ENCODE assay signal across 1 cellular context in the genomic region with DNA sequence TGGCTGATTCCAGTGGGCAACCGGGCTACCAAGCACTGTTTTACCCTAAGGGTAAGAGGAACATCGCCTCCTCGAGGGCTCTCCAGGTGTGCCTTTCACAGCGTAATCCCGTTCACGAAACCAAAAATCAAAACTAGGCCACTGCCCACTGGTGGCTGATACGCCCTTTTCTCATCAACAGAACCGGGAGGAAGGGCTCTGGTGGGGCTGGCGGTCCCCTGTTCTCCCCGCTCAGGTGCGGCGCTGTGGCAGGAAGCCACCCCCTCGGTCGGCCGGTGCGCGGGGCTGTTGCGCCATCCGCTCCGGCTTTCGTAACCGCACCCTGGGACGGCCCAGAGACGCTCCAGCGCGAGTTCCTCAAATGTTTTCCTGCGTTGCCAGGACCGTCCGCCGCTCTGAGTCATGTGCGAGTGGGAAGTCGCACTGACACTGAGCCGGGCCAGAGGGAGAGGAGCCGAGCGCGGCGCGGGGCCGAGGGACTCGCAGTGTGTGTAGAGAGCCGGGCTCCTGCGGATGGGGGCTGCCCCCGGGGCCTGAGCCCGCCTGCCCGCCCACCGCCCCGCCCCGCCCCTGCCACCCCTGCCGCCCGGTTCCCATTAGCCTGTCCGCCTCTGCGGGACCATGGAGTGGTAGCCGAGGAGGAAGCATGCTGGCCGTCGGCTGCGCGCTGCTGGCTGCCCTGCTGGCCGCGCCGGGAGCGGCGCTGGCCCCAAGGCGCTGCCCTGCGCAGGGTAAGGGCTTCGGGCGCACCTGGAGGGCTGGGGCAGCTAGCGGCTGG.
TF ChIP-seq lines count a peak whose summit lies in the region.

Gene IL6R (plus strand): TSS at position 360 of the 778 bp plus-strand sequence. CDS start 287 bp downstream, at position 647.

TF ChIP-seq in HepG2, 621 proteins besides CTCF, POLR2A, EP300 and RAD21 (continued from another document):
- TF ChIP-seq ADNP (CRISPR knock-in tag; IDR thresholded peaks at IDR 0.05) (no peak), RBM22 (optimal IDR thresholded peaks at IDR 0.05; ENCODE audit: low read length) (no peak), ZNF124 (CRISPR knock-in tag; IDR thresholded peaks at IDR 0.05) (0 out of 2 replicates have a peak, but pooled peaks have one; percentile 56), ZNF274 (CRISPR knock-in tag; IDR thresholded peaks at IDR 0.05) (no peak), PAX8 (CRISPR knock-in tag; IDR thresholded peaks at IDR 0.05; ENCODE audit: borderline replicate concordance) (no peak), ZNF235 (CRISPR knock-in tag; IDR thresholded peaks at IDR 0.05; ENCODE audit: borderline replicate concordance) (no peak), KAT7 (CRISPR knock-in tag; IDR thresholded peaks at IDR 0.05; ENCODE audit: borderline replicate concordance) (no peak)
